Comparison of ENCODE assay signal across 8 cellular contexts in the genomic region with DNA sequence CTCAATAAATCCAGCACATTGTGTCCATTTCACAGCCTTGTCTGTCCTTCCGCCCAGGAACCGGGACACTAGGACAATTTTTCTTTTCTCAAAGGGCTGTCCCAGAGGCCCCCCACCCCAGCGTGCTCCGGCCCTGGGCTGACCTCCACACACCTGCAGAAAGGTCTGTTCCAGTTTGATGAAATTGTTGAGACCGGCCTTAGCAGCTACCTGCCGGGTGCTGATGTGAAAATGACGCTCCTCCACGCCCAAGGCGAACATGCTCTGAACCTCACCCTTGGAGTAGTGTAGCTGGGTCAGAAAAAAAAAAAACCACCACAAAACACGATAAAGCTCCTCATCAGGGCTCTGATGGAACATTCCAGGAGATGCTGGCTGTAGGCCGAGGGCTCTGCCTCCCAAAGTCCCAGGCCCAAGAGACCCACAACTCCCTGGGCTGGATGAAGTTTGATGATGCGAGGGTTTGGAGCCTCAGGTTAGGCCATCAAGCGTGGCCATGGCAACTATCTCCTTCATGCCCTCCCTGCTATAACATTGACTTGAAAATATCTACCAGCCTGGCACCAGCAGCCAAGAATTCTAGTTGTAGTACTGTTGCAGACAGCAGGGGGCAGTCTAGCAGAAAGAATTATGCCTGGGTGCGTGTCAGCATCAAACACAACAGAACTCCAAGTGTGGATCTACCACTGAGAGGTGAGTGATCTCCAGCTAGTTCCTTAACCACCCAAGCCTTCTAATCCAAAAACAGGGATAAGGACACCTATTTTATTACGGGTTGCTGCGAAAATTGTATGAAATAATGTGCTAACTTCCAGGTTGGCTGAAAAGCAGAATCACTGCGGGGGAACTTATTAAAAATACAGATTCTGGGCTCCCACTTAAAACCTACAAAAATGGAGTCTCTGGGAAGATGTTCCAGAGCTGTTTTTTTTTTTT.
DNase-seq lines count a peak whose midpoint lies in the region; ATAC-seq and TF ChIP-seq lines count a peak whose summit lies in the region.

No MANE protein-coding gene starts in this region.

- H3K36me3 ChIP-seq in SJSA1 (no peaks in the 10 kb centered on the region), psoas muscle (ENCODE audit: insufficient read depth in 1 of 2, low read depth in 1 of 2) (no peaks in the 10 kb centered on the region)

- H3K27me3 ChIP-seq in SJSA1 (replicated peaks) (no peaks in the 10 kb centered on the region), psoas muscle (ENCODE audit: insufficient read depth in 3 of 3, low read length in 2 of 3) (no peaks in the 10 kb centered on the region)

- intact Hi-C loops in psoas muscle (cut with DNase I) = no loop called here

- H3K27ac ChIP-seq in SJSA1 (no peak overlapping the region), psoas muscle (no peak overlapping the region)

- peak; percentile 70 for DNase-seq in DMS114 treated with DMSO at 0.1 percent for 48 hours (lab: John Stamatoyannopoulos, UW; ENCODE audit: unreplicated experiment)
- peak; percentile 58 for DNase-seq in Jurkat, Clone E6-1 (ENCODE audit: low read depth, low spot score)
- peak; percentile 73 to 75 for DNase-seq in SJSA1 (ENCODE audit: low read depth in 1 of 2, low spot score in 2 of 2)
- DNase-seq in activated naive CD4-positive, alpha-beta T cell (lab: John Stamatoyannopoulos, UW) = peak in 3 of 4 experiments; percentile 14 to 42 (median 15)
- peak; percentile 39 for DNase-seq in glomerular endothelial cell (ENCODE audit: extremely low read depth, low read depth, low spot score)
- DNase-seq in psoas muscle = no peak
- DNase-seq in cortex of kidney (lab: John Stamatoyannopoulos, UW) = no peak

- H3K4me1 ChIP-seq in SJSA1 (replicated peaks) (peaks cover 16% of the 10 kb centered on the region), psoas muscle (no peaks in the 10 kb centered on the region)

- no peak overlapping the region for H3K4me3 ChIP-seq in Jurkat, Clone E6-1 (ENCODE audit: low read length)
- H3K4me3 ChIP-seq in SJSA1 (no peak overlapping the region), psoas muscle (no peak overlapping the region)

- 87 to 89% (median 89%) methylated on average over 17 of the region's 17 CpGs for WGBS in psoas muscle, 3 donors

- H3K9me3 ChIP-seq in SJSA1 (replicated peaks) (no peaks in the 10 kb centered on the region; the same call in 1 of the 2 replicates), psoas muscle (no peaks in the 10 kb centered on the region)

- ATAC-seq in psoas muscle (peak; percentile 56 to 77 (median 74)), GM19324 (IDR thresholded peaks at IDR 0.05; ENCODE audit: low FRiP score, unreplicated experiment) (no peak)

- peak; percentile 64 for TF ChIP-seq CTCF in psoas muscle (IDR thresholded peaks at IDR 0.05)

Comparison
In these comparisons a context has a peak if more than half of its experiments do, and no peak if none do; other contexts are left out.
1. DNase-seq: peak in DMS114 treated with DMSO at 0.1 percent for 48 hours (single experiment), Jurkat, Clone E6-1 (single experiment), SJSA1 (2 of 2), activated naive CD4-positive, alpha-beta T cell (3 of 4) and glomerular endothelial cell (single experiment); none in psoas muscle (0 of 2) and cortex of kidney (single experiment).